In genomic region chr3:129626744-129627349, GRCh38 we compare ENCODE assay signal across 8 cellular contexts. TPM values are rescaled to one million over a fixed set of nuclear protein-coding genes. Genes with fewer than 3 reads are reported as not detected.
DNase-seq lines count a peak whose midpoint lies in the region; ATAC-seq and TF ChIP-seq lines count a peak whose summit lies in the region.

No MANE protein-coding gene starts in this region.

- no peak for TF ChIP-seq EP300 in transverse colon (IDR thresholded peaks at IDR 0.05; ENCODE audit: low read depth)

- TF ChIP-seq POLR2A in transverse colon (IDR thresholded peaks at IDR 0.05): peak; percentile 88

- peak overlapping the region; percentile 98 for H3K27ac Mint-ChIP-seq in Caco-2 (ENCODE audit: unreplicated experiment)

- peaks cover 15% of the 10 kb centered on the region for H3K4me1 ChIP-seq in Caco-2
- peaks cover 10% of the 10 kb centered on the region for H3K4me1 ChIP-seq in foreskin keratinocyte
- H3K4me1 ChIP-seq in neuron (ENCODE audit: insufficient read depth, low read length): peaks cover 11% of the 10 kb centered on the region
- peaks cover 28 to 63% (median 46%) of the 10 kb centered on the region in 4 donors for H3K4me1 ChIP-seq in transverse colon

- in situ Hi-C loops in transverse colon (cut with MboI; ENCODE audit: low pct_ligation_motif_present in 1 of 4, low pct_unique_long_range_greater_than_20kb in 1 of 4, low sequenced_read_pairs in 3 of 4): loop anchor here in 2 of 4 donors (25.0 kb wide), 2 partner anchors 140 to 310 kb away; no protein-coding TSS in a partner anchor

- peak; percentile 95 for ATAC-seq in HG03342 (IDR thresholded peaks at IDR 0.05; ENCODE audit: unreplicated experiment)
- ATAC-seq in foreskin keratinocyte: peak; percentile 85

- H3K9me3 ChIP-seq in Caco-2: no peaks in the 10 kb centered on the region
- H3K9me3 ChIP-seq in neuron (ENCODE audit: low read length): no peaks in the 10 kb centered on the region
- no peaks in the 10 kb centered on the region for H3K9me3 ChIP-seq in transverse colon

- 0% methylated on average over 29 of the region's 49 CpGs; no CpG with 5 or more reads in 1 of the 2 donors for WGBS in transverse colon (ENCODE audit: low coverage in 1 of 2), 2 donors

- no peaks in the 10 kb centered on the region for H3K9me3 Mint-ChIP-seq in Caco-2 (ENCODE audit: unreplicated experiment)

- DNase-seq in Caco-2: peak; percentile 93 to 95
- peak; percentile 97 for DNase-seq in GM19238 (ENCODE audit: insufficient read length, low spot score)
- DNase-seq in OCI-M1 (lab: John Stamatoyannopoulos, UW): peak; percentile 92
- peak; percentile 87 for DNase-seq in activated effector memory CD4-positive, alpha-beta T cell treated with anti-CD3 and anti-CD28 coated beads, Interleukin-2, amount 50 U/mL, for 16 hours
- peak in 1 of 2 donors; percentile 67 for DNase-seq in foreskin keratinocyte
- peak; percentile 96 for DNase-seq in transverse colon

- TF ChIP-seq CTCF in Caco-2 (IDR thresholded peaks at IDR 0.05; ENCODE audit: insufficient read depth in 1 of 2, low read depth in 1 of 2, low read length in 1 of 2, severe bottlenecking in 1 of 2, unreplicated experiment in 1 of 2) (peak in 1 of 2 experiments; percentile 16), foreskin keratinocyte (conservative IDR thresholded peaks at IDR 0.05) (no peak), transverse colon (IDR thresholded peaks at IDR 0.05) (peak in 2 of 5 experiments; percentile 11 to 19)

- H3K27me3 ChIP-seq in Caco-2 (replicated peaks; ENCODE audit: control insufficient read depth, insufficient read depth, low read length) (no peaks in the 10 kb centered on the region), foreskin keratinocyte (no peaks in the 10 kb centered on the region), neuron (ENCODE audit: insufficient read depth, low read length) (no peaks in the 10 kb centered on the region), transverse colon (no peaks in the 10 kb centered on the region)

- peak overlapping the region; percentile 85 for H3K4me3 ChIP-seq in Caco-2 (ENCODE audit: low read depth, low read length)
- peak overlapping the region; percentile 41 for H3K4me3 ChIP-seq in neuron (ENCODE audit: low read length)
- peak overlapping the region; percentile 50 to 77 (median 70) for H3K4me3 ChIP-seq in transverse colon

- POLR2A ChIA-PET in Caco-2 (lab: Charles Lee): interaction anchor here (0.6 to 1.0 kb wide), 8 partner anchors 38 to 485 kb away, joined by 3 to 7 read pairs (median 7); partner anchors contain the start of genes IFT122 and MBD4

- peak overlapping the region; percentile 6 for H2AFZ ChIP-seq in neuron (ENCODE audit: low read depth, low read length)

- intact Hi-C loops in Caco-2 (cut with micrococcal nuclease; ENCODE audit: unreplicated experiment) (loop anchor here (1.0 to 5.0 kb wide), 4 partner anchors 22 to 266 kb away; partner anchors contain the start of gene TMCC1), transverse colon (cut with DNase I; ENCODE audit: low total_unique reads) (loop anchor here (10.0 kb wide), 1 partner anchor 308 kb away; no protein-coding TSS in a partner anchor)

- H3K27ac ChIP-seq in foreskin keratinocyte: peak overlapping the region; percentile 45
- peak overlapping the region; percentile 95 to 100 (median 99) for H3K27ac ChIP-seq in transverse colon

- CTCF ChIA-PET in Caco-2 (lab: Charles Lee): interaction anchor here (0.6 to 3.3 kb wide), 8 partner anchors 10 to 315 kb away, joined by 3 to 38 read pairs (median 6); no protein-coding TSS in a partner anchor

- H3K4me3 Mint-ChIP-seq in Caco-2 (ENCODE audit: unreplicated experiment): peak overlapping the region; percentile 97

- no TSS peak for BruUV-seq in Caco-2 (replicated peaks; lab: Mats Ljungman, UMichigan)

- peaks cover 20% of the 10 kb centered on the region for H3K36me3 Mint-ChIP-seq in Caco-2 (ENCODE audit: insufficient read depth, unreplicated experiment)

- peaks cover 11% of the 10 kb centered on the region for H3K4me1 Mint-ChIP-seq in Caco-2 (ENCODE audit: low read depth, unreplicated experiment)

- H3K27me3 Mint-ChIP-seq in Caco-2 (ENCODE audit: insufficient read depth, unreplicated experiment): no peaks in the 10 kb centered on the region

- no peaks in the 10 kb centered on the region for H3K36me3 ChIP-seq in Caco-2 (ENCODE audit: control insufficient read depth, insufficient read depth, low read length)
- H3K36me3 ChIP-seq in neuron (ENCODE audit: insufficient read depth, low read length): no peaks in the 10 kb centered on the region
- no peaks in the 10 kb centered on the region for H3K36me3 ChIP-seq in transverse colon

RNA-seq across cellular contexts. Expression of gene PLXND1, which starts 20.4 kb away (rescaled TPM):
- 26.3 and 33.0 TPM in 2 replicates for total RNA-seq in Caco-2 (2022)
- 1.8 and 3.1 TPM in 2 replicates for total RNA-seq in foreskin keratinocyte
- polyA plus RNA-seq in foreskin keratinocyte: 1.3 and 2.5 TPM in 2 replicates
- 10 to 100 TPM; 26.4 to 71.8 (median 35.8) TPM for total RNA-seq in transverse colon
